8 cellular contexts compared by ENCODE assay signal in genomic region chr7:3897430-3898385, GRCh38.
DNase-seq lines count a peak whose midpoint lies in the region; ATAC-seq and TF ChIP-seq lines count a peak whose summit lies in the region.

No MANE protein-coding gene starts in this region.

- WGBS in suprapubic skin = 83% methylated on average over 10 of the region's 10 CpGs

- no peaks in the 10 kb centered on the region for H3K36me3 ChIP-seq in suprapubic skin

- ATAC-seq in GM19023 (IDR thresholded peaks at IDR 0.05; ENCODE audit: unreplicated experiment) = no peak

- peak; percentile 44 for DNase-seq in SIG-M5 treated with dmso at 0.1 percent for 504 hours (lab: John Stamatoyannopoulos, UW; ENCODE audit: unreplicated experiment)
- no peak for DNase-seq in SIG-M5 (lab: John Stamatoyannopoulos, UW)
- peak; percentile 27 for DNase-seq in M059J (ENCODE audit: low read depth)
- DNase-seq in effector CD8-positive, alpha-beta T cell (lab: John Stamatoyannopoulos, UW) = peak; percentile 11
- DNase-seq in myocyte (ENCODE audit: low read depth) = peak; percentile 95
- DNase-seq in suprapubic skin (ENCODE audit: low spot score in 2 of 2) = no peak

- peaks cover 8% of the 10 kb centered on the region for H3K4me1 ChIP-seq in suprapubic skin

- TF ChIP-seq EP300 in suprapubic skin (IDR thresholded peaks at IDR 0.05) = no peak

- no peak for TF ChIP-seq POLR2A in suprapubic skin (IDR thresholded peaks at IDR 0.05)

- H3K27me3 ChIP-seq in suprapubic skin = no peaks in the 10 kb centered on the region

- TF ChIP-seq CTCF in WI38 (IDR thresholded peaks at IDR 0.05; ENCODE audit: low read depth, low read length) (peak; percentile 25), suprapubic skin (IDR thresholded peaks at IDR 0.05) (peak; percentile 67 to 73)

- H3K9me3 ChIP-seq in suprapubic skin = no peaks in the 10 kb centered on the region

- no peak overlapping the region for H3K27ac ChIP-seq in suprapubic skin

- H3K4me3 ChIP-seq in WI38 (ENCODE audit: low read depth, low read length) (no peak overlapping the region), suprapubic skin (no peak overlapping the region)

Comparison
In these comparisons a context has a peak if more than half of its experiments do, and no peak if none do; other contexts are left out.
1. DNase-seq: peak in SIG-M5 treated with dmso at 0.1 percent for 504 hours (single experiment), M059J (single experiment), effector CD8-positive, alpha-beta T cell (single experiment) and myocyte (single experiment); none in SIG-M5 (single experiment) and suprapubic skin (0 of 2).